8 cellular contexts compared by ENCODE assay signal in genomic region chr9:121698627-121699270, GRCh38. TPM values are rescaled to one million over a fixed set of nuclear protein-coding genes. Genes with fewer than 3 reads are reported as not detected.
DNase-seq lines count a peak whose midpoint lies in the region; ATAC-seq and TF ChIP-seq lines count a peak whose summit lies in the region.

No MANE protein-coding gene starts in this region.

- no peaks in the 10 kb centered on the region for H3K36me3 ChIP-seq in HUES48 (ENCODE audit: control insufficient read depth, insufficient read depth, low read length)
- no peaks in the 10 kb centered on the region for H3K36me3 ChIP-seq in iPS-20b (ENCODE audit: insufficient read depth, low read depth, low read length)
- H3K36me3 ChIP-seq in tibial nerve, result no peaks in the 10 kb centered on the region

- peaks cover 10% of the 10 kb centered on the region; the same call in 1 of the 2 replicates for H3K27me3 ChIP-seq in HUES48 (ENCODE audit: control insufficient read depth, insufficient read depth, low read length)
- H3K27me3 ChIP-seq in iPS-20b (ENCODE audit: insufficient read depth, low read length), result peaks cover 29% of the 10 kb centered on the region
- H3K27me3 ChIP-seq in tibial nerve, result no peaks in the 10 kb centered on the region

- ATAC-seq in GM18867 (IDR thresholded peaks at IDR 0.05; ENCODE audit: unreplicated experiment) (peak; percentile 11), GM21390 (IDR thresholded peaks at IDR 0.05; ENCODE audit: unreplicated experiment) (no peak)
- ATAC-seq in activated naive CD8-positive, alpha-beta T cell treated with anti-CD3 and anti-CD28 coated beads, Interleukin-2, amount 10 ng/mL, durations not matched to agents 7 days and 5 days (ENCODE audit: low read depth), result peak; percentile 1

- no peak overlapping the region for H3K4me3 Mint-ChIP-seq in activated naive CD8-positive, alpha-beta T cell treated with anti-CD3 and anti-CD28 coated beads, Interleukin-2, amount 10 ng/mL, durations not matched to agents 7 days and 5 days

- H3K27ac ChIP-seq in HUES48 (ENCODE audit: low read depth, low read length) (no peak overlapping the region), iPS-20b (ENCODE audit: low read length) (no peak overlapping the region), tibial nerve (peak overlapping the region in 2 of 4 donors; percentile 73 to 83)

- no peak for TF ChIP-seq CTCF in tibial nerve (IDR thresholded peaks at IDR 0.05)

- no peak for TF ChIP-seq EP300 in tibial nerve (IDR thresholded peaks at IDR 0.05)

- POLR2A ChIA-PET in activated naive CD8-positive, alpha-beta T cell treated with anti-CD3 and anti-CD28 coated beads, Interleukin-2, amount 10 ng/mL, durations not matched to agents 7 days and 5 days (lab: Charles Lee), result interaction anchor here (1.2 to 1.5 kb wide), 2 partner anchors 9 to 34 kb away, joined by 3 to 5 read pairs; no protein-coding TSS in a partner anchor

- H3K4me3 ChIP-seq in HUES48 (ENCODE audit: low read depth, low read length) (peak overlapping the region; percentile 66), iPS-20b (ENCODE audit: low read length) (peak overlapping the region; percentile 74; the same call in 1 of the 2 replicates), tibial nerve (peak overlapping the region; percentile 42 to 64 (median 62))

- no peaks in the 10 kb centered on the region for H3K9me3 ChIP-seq in HUES48 (ENCODE audit: control insufficient read depth, insufficient read depth, low read length)
- H3K9me3 ChIP-seq in iPS-20b (ENCODE audit: insufficient read depth, low read depth, low read length), result no peaks in the 10 kb centered on the region
- H3K9me3 ChIP-seq in tibial nerve, result no peaks in the 10 kb centered on the region

- H3K27ac Mint-ChIP-seq in activated naive CD8-positive, alpha-beta T cell treated with anti-CD3 and anti-CD28 coated beads, Interleukin-2, amount 10 ng/mL, durations not matched to agents 7 days and 5 days, result no peak overlapping the region

- H3K9me3 Mint-ChIP-seq in activated naive CD8-positive, alpha-beta T cell treated with anti-CD3 and anti-CD28 coated beads, Interleukin-2, amount 10 ng/mL, durations not matched to agents 7 days and 5 days, result no peaks in the 10 kb centered on the region

- H3K4me1 ChIP-seq in HUES48 (ENCODE audit: control insufficient read depth, insufficient read depth, low read length), result no peaks in the 10 kb centered on the region
- H3K4me1 ChIP-seq in iPS-20b (ENCODE audit: insufficient read depth, low read length), result peaks cover 4% of the 10 kb centered on the region; the same call in 1 of the 2 replicates
- peaks cover 0 to 37% (median 24%) of the 10 kb centered on the region in 4 donors for H3K4me1 ChIP-seq in tibial nerve

- H3K27me3 Mint-ChIP-seq in activated naive CD8-positive, alpha-beta T cell treated with anti-CD3 and anti-CD28 coated beads, Interleukin-2, amount 10 ng/mL, durations not matched to agents 7 days and 5 days, result peaks cover 67% of the 10 kb centered on the region

- H3K9ac ChIP-seq in HUES48 (ENCODE audit: low read depth, low read length), result no peak overlapping the region
- peak overlapping the region; percentile 48; the same call in 1 of the 2 replicates for H3K9ac ChIP-seq in iPS-20b (ENCODE audit: low read depth, low read length)

- peaks cover 15% of the 10 kb centered on the region for H3K4me1 Mint-ChIP-seq in activated naive CD8-positive, alpha-beta T cell treated with anti-CD3 and anti-CD28 coated beads, Interleukin-2, amount 10 ng/mL, durations not matched to agents 7 days and 5 days

- 7 to 17% methylated on average over 21 to 48 of the region's 89 CpGs for WGBS in tibial nerve, 2 donors

- no peak for TF ChIP-seq POLR2A in tibial nerve (IDR thresholded peaks at IDR 0.05)

- DNase-seq in activated naive CD8-positive, alpha-beta T cell treated with anti-CD3 and anti-CD28 coated beads, Interleukin-2, amount 10 ng/mL, durations not matched to agents 7 days and 5 days, result no peak
- DNase-seq in tibial nerve (ENCODE audit: low spot score in 2 of 2), result no peak
- no peak for DNase-seq in KG1 (lab: John Stamatoyannopoulos, UW)
- DNase-seq in pons (ENCODE audit: low spot score), result no peak

- no peaks in the 10 kb centered on the region for H3K36me3 Mint-ChIP-seq in activated naive CD8-positive, alpha-beta T cell treated with anti-CD3 and anti-CD28 coated beads, Interleukin-2, amount 10 ng/mL, durations not matched to agents 7 days and 5 days

RNA-seq across cellular contexts. Expression of gene DAB2IP, which starts 47.3 kb away (rescaled TPM):
- under 1 TPM; 0.20 to 0.25 TPM for total RNA-seq in activated naive CD8-positive, alpha-beta T cell treated with anti-CD3 and anti-CD28 coated beads, Interleukin-2, amount 10 ng/mL, durations not matched to agents 7 days and 5 days
- total RNA-seq in tibial nerve, result 10 to 100 TPM; 35.2 to 56.4 (median 51.4) TPM

Comparison
In these comparisons a context has a peak if more than half of its experiments do, and no peak if none do; other contexts are left out.
1. RNA of gene DAB2IP, which starts 47.3 kb away (total RNA-seq): 35.2 to 56.4 TPM in tibial nerve; 0.20 to 0.25 TPM in activated naive CD8-positive, alpha-beta T cell treated with anti-CD3 and anti-CD28 coated beads, Interleukin-2, amount 10 ng/mL, durations not matched to agents 7 days and 5 days; every median in the first group is over 10 times any median in the second.
2. Peak in every context shown above with its lines, with median percentiles within 50 percentile points of each other: H3K4me3 ChIP-seq.